In genomic region chr3:161914703-161915102, GRCh38 we compare ENCODE assay signal across 8 cellular contexts.
DNase-seq lines count a peak whose midpoint lies in the region; ATAC-seq and TF ChIP-seq lines count a peak whose summit lies in the region.

No MANE protein-coding gene starts in this region.

- H3K4me1 Mint-ChIP-seq in natural killer cell (no peaks in the 10 kb centered on the region), CD14-positive monocyte (no peaks in the 10 kb centered on the region)

- H3K27ac ChIP-seq in C4-2B: no peak overlapping the region

- H3K27me3 Mint-ChIP-seq in natural killer cell (ENCODE audit: low read depth in 2 of 2) (no peaks in the 10 kb centered on the region), CD14-positive monocyte (ENCODE audit: low read depth in 3 of 3) (peaks cover 0 to 2% (median 0%) of the 10 kb centered on the region in 3 donors)

- H3K27ac Mint-ChIP-seq in natural killer cell (no peak overlapping the region), CD14-positive monocyte (no peak overlapping the region)

- H3K9me3 Mint-ChIP-seq in natural killer cell: peaks cover 2 to 5% of the 10 kb centered on the region in 2 donors
- peaks cover 0 to 6% (median 4%) of the 10 kb centered on the region in 7 donors for H3K9me3 Mint-ChIP-seq in CD14-positive monocyte

- TF ChIP-seq CTCF in C4-2B (conservative IDR thresholded peaks at IDR 0.05): peak; percentile 54
- TF ChIP-seq CTCF in natural killer cell (IDR thresholded peaks at IDR 0.05): no peak
- TF ChIP-seq CTCF in CD14-positive monocyte (IDR thresholded peaks at IDR 0.05): no peak

- H3K4me3 Mint-ChIP-seq in natural killer cell: no peak overlapping the region
- no peak overlapping the region for H3K4me3 Mint-ChIP-seq in CD14-positive monocyte

- H3K36me3 Mint-ChIP-seq in natural killer cell (no peaks in the 10 kb centered on the region), CD14-positive monocyte (no peaks in the 10 kb centered on the region)

- DNase-seq in NCI-H1694 (lab: John Stamatoyannopoulos, UW) (peak; percentile 48), astrocyte of the hippocampus (ENCODE audit: low read depth, low spot score) (peak; percentile 75), left kidney (ENCODE audit: low read depth, low spot score) (peak; percentile 82), natural killer cell (no peak), CD14-positive monocyte (ENCODE audit: low spot score) (no peak)

- intact Hi-C loops in natural killer cell (cut with micrococcal nuclease) (no loop called here), CD14-positive monocyte (cut with micrococcal nuclease) (no loop called here)

- ATAC-seq in natural killer cell: no peak
- no peak for ATAC-seq in HG03571 (IDR thresholded peaks at IDR 0.05; ENCODE audit: unreplicated experiment)
- no peak for ATAC-seq in GM21717 (IDR thresholded peaks at IDR 0.05; ENCODE audit: unreplicated experiment)

Comparison
In these comparisons a context has a peak if more than half of its experiments do, and no peak if none do; other contexts are left out.
1. DNase-seq: peak in NCI-H1694 (single experiment), astrocyte of the hippocampus (single experiment) and left kidney (single experiment); none in natural killer cell (single experiment) and CD14-positive monocyte (single experiment).